Comparison of ENCODE assay signal across 21 cellular contexts in the genomic region with DNA sequence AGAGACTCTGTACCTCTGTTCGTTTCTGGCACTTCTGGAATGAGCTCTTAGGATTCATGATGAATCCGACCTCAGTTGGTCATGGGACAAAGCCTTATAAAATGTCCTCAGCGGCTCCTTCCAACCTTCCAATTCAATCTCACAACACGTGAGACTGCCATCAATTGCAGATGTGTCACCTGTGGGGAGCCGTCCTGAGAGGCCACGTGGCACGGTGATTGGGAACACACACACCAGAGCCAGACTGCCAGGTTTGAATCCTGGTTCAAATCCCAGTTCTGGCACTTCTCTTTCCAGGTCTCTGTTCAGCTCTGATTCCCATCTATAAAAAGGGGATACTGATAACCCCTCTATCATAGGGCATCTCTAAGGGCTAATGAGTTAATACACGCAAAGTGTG.
A peak's percentile ranks its signal among the peaks of the same experiment; 100 is the strongest.
DNase-seq lines count a peak whose midpoint lies in the region; ATAC-seq, FAIRE-seq and TF ChIP-seq lines count a peak whose summit lies in the region.
"Had no signal": no experiment of that assay in that cellular context is flagged by ENCODE, and none has a peak within 500 bp of the region (broad histone marks: within the 10 kb centered on the region; RNA-seq: fewer than 3 reads in every experiment).

No MANE protein-coding gene starts in this region.

- no peak overlapping the region for H2AFZ ChIP-seq in keratinocyte (ENCODE audit: control insufficient read depth, low read length)
- H2AFZ ChIP-seq: GM23248 had no signal

- TF ChIP-seq CTCF in RWPE2 (IDR thresholded peaks at IDR 0.05; ENCODE audit: poor library complexity, severe bottlenecking) (no peak), coronary artery (IDR thresholded peaks at IDR 0.05) (no peak), keratinocyte (optimal IDR thresholded peaks at IDR 0.05 in 1 of 3, IDR thresholded peaks at IDR 0.05 in 1 of 3, conservative IDR thresholded peaks at IDR 0.05 in 1 of 3; ENCODE audit: extremely low read depth in 1 of 3, insufficient read depth in 2 of 3, low read length in 3 of 3) (no peak)

- no peaks in the 10 kb centered on the region for H3K36me3 ChIP-seq in RWPE2 (ENCODE audit: low read depth)
- H3K36me3 ChIP-seq in keratinocyte (ENCODE audit: control insufficient read depth in 2 of 2, extremely low read depth in 1 of 2, insufficient read depth in 2 of 2, low read length in 2 of 2), result no peaks in the 10 kb centered on the region
- H3K36me3 ChIP-seq in effector memory CD4-positive, alpha-beta T cell (ENCODE audit: control insufficient read depth, insufficient read depth, low read length), result no peaks in the 10 kb centered on the region
- H3K36me3 ChIP-seq: BE2C had no signal

- no peaks in the 10 kb centered on the region for H4K20me1 ChIP-seq in keratinocyte (ENCODE audit: control insufficient read depth, extremely low read depth, insufficient read depth, low read length)

- H3K9me3 ChIP-seq in RWPE2 (ENCODE audit: severe bottlenecking) (no peaks in the 10 kb centered on the region), keratinocyte (ENCODE audit: control insufficient read depth, low read depth, low read length) (no peaks in the 10 kb centered on the region)
- no peaks in the 10 kb centered on the region for H3K9me3 ChIP-seq in effector memory CD4-positive, alpha-beta T cell (ENCODE audit: control insufficient read depth, low read length)

- no peak overlapping the region for H3K4me2 ChIP-seq in keratinocyte (ENCODE audit: control insufficient read depth, extremely low read depth, insufficient read depth, low read depth, low read length)

- FAIRE-seq in keratinocyte (lab: Jason Lieb, UNC) (peak; percentile 46), urothelium cell line (lab: Jason Lieb, UNC) (peak; percentile 55)
- FAIRE-seq: A204.1, D721Med, G401.6, GM12891, GM19239, H54 had no signal

- dilution Hi-C loops in keratinocyte (cut with MboI; ENCODE audit: extremely low pct_ligation_motif_present, low sequenced_read_pairs), result no loop called here

- DNase-seq in RWPE2 (ENCODE audit: low spot score), result peak; percentile 67
- DNase-seq in coronary artery (ENCODE audit: low spot score), result peak; percentile 45
- DNase-seq in keratinocyte (ENCODE audit: low read depth, low spot score), result no peak
- no peak for DNase-seq in urothelium cell line (ENCODE audit: low spot score)
- DNase-seq in islet precursor cell, result no peak
- no peak for DNase-seq in effector memory CD4-positive, alpha-beta T cell
- DNase-seq: ACHN; BE2C; C1 segment of cervical spinal cord; CD4-positive, alpha-beta T cell; GM23248; HCEC 1CT; IMR-90 had no signal

- no peak overlapping the region for H3K9ac ChIP-seq in keratinocyte (ENCODE audit: control insufficient read depth, extremely low read depth, insufficient read depth, low read length)
- H3K9ac ChIP-seq: GM23248 had no signal

- H3K4me3 ChIP-seq in RWPE2 (ENCODE audit: severe bottlenecking) (no peak overlapping the region), coronary artery (no peak overlapping the region), keratinocyte (ENCODE audit: control insufficient read depth in 2 of 3, extremely low read depth in 1 of 3, insufficient read depth in 2 of 3, low read depth in 1 of 3, low read length in 3 of 3) (no peak overlapping the region)
- H3K4me3 ChIP-seq in effector memory CD4-positive, alpha-beta T cell (ENCODE audit: insufficient read depth, low read depth, low read length, poor library complexity, severe bottlenecking), result no peak overlapping the region
- H3K4me3 ChIP-seq: GM23248 had no signal

- H3K4me1 ChIP-seq in RWPE2 (ENCODE audit: insufficient read depth, poor library complexity, severe bottlenecking), result peaks cover 19% of the 10 kb centered on the region
- peaks cover 29% of the 10 kb centered on the region for H3K4me1 ChIP-seq in keratinocyte (ENCODE audit: control insufficient read depth, extremely low read depth, insufficient read depth, low read length)
- no peaks in the 10 kb centered on the region for H3K4me1 ChIP-seq in effector memory CD4-positive, alpha-beta T cell (ENCODE audit: control insufficient read depth, insufficient read depth, low read length, poor library complexity, severe bottlenecking)
- H3K4me1 ChIP-seq: BE2C, Caco-2 had no signal

- H3K27ac ChIP-seq in RWPE2 (ENCODE audit: poor library complexity, severe bottlenecking) (no peak overlapping the region), coronary artery (no peak overlapping the region), keratinocyte (ENCODE audit: control insufficient read depth, insufficient read depth, low read length) (no peak overlapping the region)
- H3K27ac ChIP-seq in effector memory CD4-positive, alpha-beta T cell (ENCODE audit: insufficient read depth, low read length, poor library complexity, severe bottlenecking), result no peak overlapping the region
- H3K27ac ChIP-seq: GM23248, HL-60 had no signal

- no peak for ATAC-seq in RWPE2 (ENCODE audit: low read depth)

- no peaks in the 10 kb centered on the region for H3K27me3 ChIP-seq in RWPE2 (ENCODE audit: insufficient read depth, poor library complexity, severe bottlenecking)
- peaks cover 17% of the 10 kb centered on the region for H3K27me3 ChIP-seq in keratinocyte (ENCODE audit: control insufficient read depth, extremely low read depth, insufficient read depth, low read length)
- H3K27me3 ChIP-seq in effector memory CD4-positive, alpha-beta T cell (replicated peaks; ENCODE audit: control insufficient read depth, insufficient read depth, low read length, poor library complexity, severe bottlenecking), result no peaks in the 10 kb centered on the region
- H3K27me3 ChIP-seq: BE2C had no signal

- no peaks in the 10 kb centered on the region for H3K79me2 ChIP-seq in keratinocyte (ENCODE audit: control insufficient read depth, insufficient read depth, low read length)

- peaks cover 3% of the 10 kb centered on the region for H3K9me1 ChIP-seq in keratinocyte (ENCODE audit: control insufficient read depth, extremely low read depth, insufficient read depth, low read length)

Comparison
In these comparisons a context has a peak if more than half of its experiments do, and no peak if none do; other contexts are left out.
1. DNase-seq: peak in RWPE2 (single experiment) and coronary artery (single experiment); none in keratinocyte (single experiment), urothelium cell line (single experiment), islet precursor cell (single experiment) and effector memory CD4-positive, alpha-beta T cell (0 of 3).